Comparison of ENCODE assay signal across 19 cellular contexts in genomic region chr14:24892730-24893059, GRCh38.
"Had no signal": no experiment of that assay in that cellular context is flagged by ENCODE, and none has a peak within 500 bp of the region (broad histone marks: within the 10 kb centered on the region; RNA-seq: fewer than 3 reads in every experiment).

No MANE protein-coding gene starts in this region.

- H3K36me3 Mint-ChIP-seq: stimulated activated naive B cell treated with anti-CD40 and anti-IgM and Interleukin-4, amounts not matched to agents 10 μg/mL and 1 μg/mL and 100 μg/mL, for 72 hours had no signal

- H3K4me3 Mint-ChIP-seq: natural killer cell; neural crest cell; stimulated activated naive B cell treated with anti-CD40 and anti-IgM and Interleukin-4, amounts not matched to agents 10 μg/mL and 1 μg/mL and 100 μg/mL, for 72 hours had no signal

- DNase-seq: colonic mucosa; dermis blood vessel endothelial cell; esophagus squamous epithelium; left colon; natural killer cell; nucleus accumbens; pancreas; stimulated activated CD4-positive, alpha-beta T cell treated with anti-CD3 and anti-CD28 coated beads, Interleukin-2, amount 100 ng/mL, for 24 hours; stimulated activated CD4-positive, alpha-beta T cell treated with anti-CD3 and anti-CD28 coated beads, Interleukin-4, amount 100 ng/mL, for 4 hours; stimulated activated naive B cell treated with anti-CD40 and anti-IgM and Interleukin-4, amounts not matched to agents 10 μg/mL and 1 μg/mL and 100 μg/mL, for 72 hours; stomach; substantia nigra; trophoblast cell had no signal

- ATAC-seq: gastroesophageal sphincter; left colon; natural killer cell; sciatic nerve; stimulated activated naive B cell treated with anti-CD40 and anti-IgM and Interleukin-4, amounts not matched to agents 10 μg/mL and 1 μg/mL and 100 μg/mL, for 72 hours had no signal

- H3K4me1 Mint-ChIP-seq: natural killer cell; neural crest cell; stimulated activated naive B cell treated with anti-CD40 and anti-IgM and Interleukin-4, amounts not matched to agents 10 μg/mL and 1 μg/mL and 100 μg/mL, for 72 hours had no signal

- H3K9me3 ChIP-seq: colonic mucosa, pancreas, prostate gland, thoracic aorta had no signal

- H3K4me1 ChIP-seq: colonic mucosa, esophagus squamous epithelium, prostate gland had no signal

- H3K27me3 ChIP-seq: colonic mucosa, esophagus squamous epithelium, gastroesophageal sphincter, pancreas, stomach had no signal

- H3K4me3 ChIP-seq: colonic mucosa, esophagus squamous epithelium, gastroesophageal sphincter, pancreas, prostate gland, skin epidermis, stomach, thoracic aorta had no signal

- H3K27ac ChIP-seq: colonic mucosa, esophagus squamous epithelium, gastroesophageal sphincter, pancreas, prostate gland, skin epidermis, stomach, thoracic aorta had no signal

- H3K36me3 ChIP-seq: colonic mucosa, esophagus squamous epithelium, gastroesophageal sphincter, pancreas, prostate gland, thoracic aorta had no signal

- H3K27ac Mint-ChIP-seq: natural killer cell; stimulated activated naive B cell treated with anti-CD40 and anti-IgM and Interleukin-4, amounts not matched to agents 10 μg/mL and 1 μg/mL and 100 μg/mL, for 72 hours had no signal
